ENCODE assay signal across 8 cellular contexts in the genomic region with DNA sequence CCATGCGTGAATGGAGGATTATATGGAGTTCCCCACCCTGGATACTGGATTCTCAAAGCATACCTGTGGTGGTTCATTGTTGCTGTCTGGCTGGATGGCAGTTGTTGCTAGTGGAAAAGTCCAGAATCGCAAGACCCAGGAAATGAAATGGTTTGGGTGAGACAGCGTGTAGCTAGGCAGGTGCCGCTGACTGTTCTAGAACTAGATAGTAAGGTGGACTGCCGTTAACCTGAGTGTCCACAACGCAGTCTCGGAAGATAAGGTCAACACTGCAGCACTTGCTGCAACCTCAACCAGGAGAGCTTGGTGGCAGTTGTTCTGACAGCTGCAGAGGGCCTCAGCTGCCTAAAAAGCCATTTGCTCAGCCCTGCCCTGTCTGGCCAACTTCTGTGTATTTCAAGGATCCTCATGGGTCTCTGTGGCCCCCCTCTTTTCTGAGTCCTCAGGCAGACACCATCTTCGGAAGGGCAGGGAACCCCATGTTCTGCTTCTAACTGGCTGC. TPM values are rescaled to one million over a fixed set of nuclear protein-coding genes. Genes with fewer than 3 reads are reported as not detected.
A peak's percentile ranks its signal among the peaks of the same experiment; 100 is the strongest.
DNase-seq lines count a peak whose midpoint lies in the region; ATAC-seq and TF ChIP-seq lines count a peak whose summit lies in the region.

No MANE protein-coding gene starts in this region.

- WGBS in heart left ventricle, 4 donors = 47 to 59% (median 51%) methylated on average over 8 of the region's 8 CpGs
- WGBS in aorta, 2 donors = 88 to 89% methylated on average over 8 of the region's 8 CpGs

- no peaks in the 10 kb centered on the region for H3K27me3 Mint-ChIP-seq in central memory CD8-positive, alpha-beta T cell
- H3K27me3 Mint-ChIP-seq in nephron (ENCODE audit: low read depth) = no peaks in the 10 kb centered on the region

- peaks cover 42% of the 10 kb centered on the region for H3K4me1 Mint-ChIP-seq in central memory CD8-positive, alpha-beta T cell
- peaks cover 87% of the 10 kb centered on the region for H3K4me1 Mint-ChIP-seq in nephron

- no peak for TF ChIP-seq POLR2A in heart left ventricle (IDR thresholded peaks at IDR 0.05)

- DNase-seq in heart left ventricle = no peak
- no peak for DNase-seq in cardiac septum (ENCODE audit: low spot score)
- DNase-seq in central memory CD8-positive, alpha-beta T cell (ENCODE audit: low spot score in 2 of 2) = no peak
- DNase-seq in aorta = peak; percentile 30 to 42
- no peak for DNase-seq in DMS153 (lab: John Stamatoyannopoulos, UW)
- DNase-seq in activated CD4-positive, alpha-beta T cell treated with anti-CD3 and anti-CD28 coated beads for 1 hour = no peak

- intact Hi-C loops in heart left ventricle (cut with DNase I) = loop anchor here in 5 of 10 donors (1.0 to 5.0 kb wide), 4 partner anchors 15 to 87 kb away; a partner anchor contains a TSS
- intact Hi-C loops in cardiac septum (cut with DNase I) = loop anchor here (1.0 to 5.0 kb wide), 2 partner anchors 16 to 87 kb away; a partner anchor contains a TSS
- intact Hi-C loops in aorta (cut with DNase I) = loop anchor here in 1 of 2 donors (5.0 kb wide), 1 partner anchor 37 kb away; no protein-coding TSS in a partner anchor

- H3K9me3 Mint-ChIP-seq in central memory CD8-positive, alpha-beta T cell = no peaks in the 10 kb centered on the region
- H3K9me3 Mint-ChIP-seq in nephron = no peaks in the 10 kb centered on the region

- H3K36me3 Mint-ChIP-seq in central memory CD8-positive, alpha-beta T cell (ENCODE audit: insufficient read depth) = peaks cover 13% of the 10 kb centered on the region
- no peaks in the 10 kb centered on the region for H3K36me3 Mint-ChIP-seq in nephron (ENCODE audit: low read depth)

- peak overlapping the region; percentile 55 for H3K4me3 Mint-ChIP-seq in central memory CD8-positive, alpha-beta T cell
- H3K4me3 Mint-ChIP-seq in nephron = peak overlapping the region in 2 of 3 experiments; percentile 40 to 73

- H3K27me3 ChIP-seq in heart left ventricle (no peaks in the 10 kb centered on the region), aorta (ENCODE audit: control insufficient read depth in 1 of 2, insufficient read depth in 2 of 2, low read length in 1 of 2) (no peaks in the 10 kb centered on the region)

- peak overlapping the region; percentile 74 for H3K27ac Mint-ChIP-seq in central memory CD8-positive, alpha-beta T cell (ENCODE audit: low read depth)
- peak overlapping the region; percentile 100 for H3K27ac Mint-ChIP-seq in nephron

- no peak for TF ChIP-seq CTCF in heart left ventricle (IDR thresholded peaks at IDR 0.05)
- no peak for TF ChIP-seq CTCF in nephron (IDR thresholded peaks at IDR 0.05; ENCODE audit: unreplicated experiment in 3 of 3)

- H3K4me1 ChIP-seq in heart left ventricle (peaks cover 36 to 90% (median 72%) of the 10 kb centered on the region in 12 donors), aorta (ENCODE audit: control insufficient read depth in 1 of 2, insufficient read depth in 2 of 2, low read length in 2 of 2) (peaks cover 10 to 11% of the 10 kb centered on the region in 2 donors)

- no peak for ATAC-seq in heart left ventricle
- no peak for ATAC-seq in central memory CD8-positive, alpha-beta T cell (replicated peaks; ENCODE audit: extremely low read depth, poor library complexity, severe bottlenecking)
- ATAC-seq in aorta (ENCODE audit: low FRiP score) = no peak
- ATAC-seq in HG02981 (IDR thresholded peaks at IDR 0.05; ENCODE audit: unreplicated experiment) = no peak

- H3K36me3 ChIP-seq in heart left ventricle = no peaks in the 10 kb centered on the region
- no peaks in the 10 kb centered on the region for H3K36me3 ChIP-seq in aorta (ENCODE audit: control insufficient read depth in 1 of 2, insufficient read depth in 2 of 2, low read length in 1 of 2)

- peak overlapping the region; percentile 92 to 99 (median 97) for H3K27ac ChIP-seq in heart left ventricle
- no peak overlapping the region for H3K27ac ChIP-seq in aorta (ENCODE audit: low read depth in 1 of 2, low read length in 2 of 2)

- H3K9me3 ChIP-seq in heart left ventricle = no peaks in the 10 kb centered on the region
- H3K9me3 ChIP-seq in aorta (ENCODE audit: control insufficient read depth, low read length) = no peaks in the 10 kb centered on the region

- H3K4me3 ChIP-seq in heart left ventricle = no peak overlapping the region
- H3K4me3 ChIP-seq in aorta (ENCODE audit: low read length in 2 of 2) = no peak overlapping the region

RNA-seq across cellular contexts. Expression of a gene that starts 15.5 kb away (rescaled TPM):
- 10 to 100 TPM; 31.7 to 59.2 (median 36.7) TPM for total RNA-seq in heart left ventricle
- polyA plus RNA-seq in heart left ventricle = 10 to 100 TPM in 1 of 2 donors, 1 to 10 TPM in 1; 7.5 to 24.4 TPM
- 46.0 TPM for total RNA-seq in cardiac septum
- total RNA-seq in aorta = 10 to 100 TPM; 34.7 to 59.6 TPM
- 10 to 100 TPM in 1 of 2 donors, 1 to 10 TPM in 1; 3.4 to 13.0 TPM for polyA plus RNA-seq in aorta

RNA-seq across cellular contexts. Expression of a gene that starts 54.0 kb away (rescaled TPM):
- 10 to 100 TPM; 44.5 to 85.9 (median 66.7) TPM for total RNA-seq in heart left ventricle
- polyA plus RNA-seq in heart left ventricle = 10 to 100 TPM; 10.9 to 27.0 TPM
- 45.9 TPM for total RNA-seq in cardiac septum
- total RNA-seq in aorta = 10 to 100 TPM; 23.1 to 24.4 TPM
- 10 to 100 TPM in 1 of 2 donors, 1 to 10 TPM in 1; 8.1 to 11.0 TPM for polyA plus RNA-seq in aorta

Comparison
In these comparisons a context has a peak if more than half of its experiments do, and no peak if none do; other contexts are left out.
1. DNase-seq: peak in aorta (2 of 2); none in heart left ventricle (0 of 5), cardiac septum (single experiment), central memory CD8-positive, alpha-beta T cell (0 of 2), DMS153 (single experiment) and activated CD4-positive, alpha-beta T cell treated with anti-CD3 and anti-CD28 coated beads for 1 hour (single experiment).
2. H3K27ac ChIP-seq: peak in heart left ventricle (12 of 12); none in aorta (0 of 2).